Comparison of ENCODE assay signal across 25 cellular contexts in the genomic region with DNA sequence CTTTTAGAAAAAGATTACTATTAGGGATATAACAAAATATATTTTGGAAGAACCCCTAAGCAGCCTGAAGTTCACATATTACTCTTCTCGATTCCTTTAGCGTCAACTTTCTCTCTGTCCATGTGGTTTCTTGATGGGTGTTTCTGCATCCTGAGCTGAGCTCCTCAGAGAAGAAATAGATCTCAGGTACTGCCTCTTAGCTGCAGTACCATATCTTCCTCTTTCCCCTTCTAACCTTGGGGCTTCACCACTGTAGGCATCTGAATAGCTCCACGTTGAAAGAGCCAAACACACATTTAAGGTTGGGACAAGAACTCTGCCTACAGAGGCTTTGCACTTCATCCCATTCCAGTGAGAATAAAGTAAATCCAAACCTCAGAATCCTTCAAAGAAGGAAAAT. TPM values are rescaled to one million over a fixed set of nuclear protein-coding genes. Genes with fewer than 3 reads are reported as not detected.
DNase-seq lines count a peak whose midpoint lies in the region; ATAC-seq, FAIRE-seq and TF ChIP-seq lines count a peak whose summit lies in the region.
"Had no signal": no experiment of that assay in that cellular context is flagged by ENCODE, and none has a peak within 500 bp of the region (broad histone marks: within the 10 kb centered on the region; RNA-seq: fewer than 3 reads in every experiment).

No MANE protein-coding gene starts in this region.

- TF ChIP-seq CTCF in natural killer cell (IDR thresholded peaks at IDR 0.05) (no peak), GM12878 (IDR thresholded peaks at IDR 0.05 in 2 of 3, conservative IDR thresholded peaks at IDR 0.05 in 1 of 3; ENCODE audit: control insufficient read depth in 2 of 3, extremely low read depth in 1 of 3, insufficient read depth in 1 of 3, low read depth in 3 of 3, low read length in 3 of 3) (no peak), Caco-2 (IDR thresholded peaks at IDR 0.05; ENCODE audit: insufficient read depth in 1 of 2, low read depth in 1 of 2, low read length in 1 of 2, severe bottlenecking in 1 of 2, unreplicated experiment in 1 of 2) (no peak)

- peaks cover 2% of the 10 kb centered on the region for H3K4me1 ChIP-seq in GM12878 (ENCODE audit: control insufficient read depth, insufficient read depth, low read length)
- no peaks in the 10 kb centered on the region for H3K4me1 ChIP-seq in Caco-2
- H3K4me1 ChIP-seq: testis had no signal

- H3K36me3 ChIP-seq in GM12878 (ENCODE audit: control insufficient read depth in 2 of 2, insufficient read depth in 2 of 2, low read length in 1 of 2) (peaks cover 0 to 7% of the 10 kb centered on the region in 2 experiments; a peak in 1 of 4 replicates), Caco-2 (ENCODE audit: control insufficient read depth, insufficient read depth, low read length) (no peaks in the 10 kb centered on the region)

- peaks cover 54% of the 10 kb centered on the region for H3K36me3 Mint-ChIP-seq in natural killer cell treated with Interleukin-12 subunit alpha and Interleukin-12 subunit beta and Interleukin-15 and Interleukin-18, amount 100 ng/mL, for 72 hours
- no peaks in the 10 kb centered on the region for H3K36me3 Mint-ChIP-seq in natural killer cell
- peaks cover 59% of the 10 kb centered on the region for H3K36me3 Mint-ChIP-seq in T-helper 1 cell treated with Interleukin-12 subunit alpha and Interleukin-12 subunit beta and Interleukin-4 antibody, amounts not matched to agents 30 μg/mL and 1 μg/mL, for 36 hours (ENCODE audit: low read depth)
- H3K36me3 Mint-ChIP-seq in stimulated activated memory B cell treated with anti-CD40 and anti-IgM and Interleukin-4, amounts not matched to agents 10 μg/mL and 1 μg/mL and 100 μg/mL, for 72 hours, result peaks cover 59% of the 10 kb centered on the region
- no peaks in the 10 kb centered on the region for H3K36me3 Mint-ChIP-seq in Caco-2 (ENCODE audit: insufficient read depth, unreplicated experiment)

- SMC1A ChIA-PET in GM12878 (lab: Charles Lee; ENCODE audit: uncharacterized antibody, unreplicated experiment), result interaction anchor here (1.4 to 1.9 kb wide), 2 partner anchors 16 to 33 kb away, joined by 5 read pairs; no protein-coding TSS in a partner anchor

- H3K27me3 ChIP-seq in GM12878 (replicated peaks in 1 of 2; ENCODE audit: control insufficient read depth in 2 of 2, insufficient read depth in 2 of 2, low read length in 1 of 2), result no peaks in the 10 kb centered on the region
- H3K27me3 ChIP-seq in Caco-2 (replicated peaks; ENCODE audit: control insufficient read depth, insufficient read depth, low read length), result no peaks in the 10 kb centered on the region
- H3K27me3 ChIP-seq: testis had no signal

- peak overlapping the region; percentile 85 to 88 for H3K27ac Mint-ChIP-seq in natural killer cell treated with Interleukin-12 subunit alpha and Interleukin-12 subunit beta and Interleukin-15 and Interleukin-18, amount 100 ng/mL, for 72 hours
- H3K27ac Mint-ChIP-seq in natural killer cell (no peak overlapping the region), Caco-2 (ENCODE audit: unreplicated experiment) (no peak overlapping the region)
- H3K27ac Mint-ChIP-seq in T-helper 1 cell treated with Interleukin-12 subunit alpha and Interleukin-12 subunit beta and Interleukin-4 antibody, amounts not matched to agents 30 μg/mL and 1 μg/mL, for 36 hours, result peak overlapping the region; percentile 81
- H3K27ac Mint-ChIP-seq in stimulated activated memory B cell treated with anti-CD40 and anti-IgM and Interleukin-4, amounts not matched to agents 10 μg/mL and 1 μg/mL and 100 μg/mL, for 72 hours, result peak overlapping the region; percentile 62

- TF ChIP-seq POLR2A in GM12878 (IDR thresholded peaks at IDR 0.05; ENCODE audit: low read depth, low read length), result no peak

- RAD21 ChIA-PET in GM12878 (lab: Charles Lee; ENCODE audit: unreplicated experiment), result no interaction called here

- TF ChIP-seq EP300 in GM12878 (IDR thresholded peaks at IDR 0.05; ENCODE audit: borderline replicate concordance in 1 of 2, control insufficient read depth in 1 of 2, low read depth in 2 of 2, low read length in 2 of 2), result no peak

- TF ChIP-seq RAD21 in GM12878 (IDR thresholded peaks at IDR 0.05; ENCODE audit: insufficient read depth, low read depth, low read length), result no peak

- no peak overlapping the region for H3K4me2 ChIP-seq in GM12878 (ENCODE audit: control insufficient read depth, insufficient read depth)

- no peak overlapping the region for H3K9ac ChIP-seq in GM12878 (ENCODE audit: control insufficient read depth, insufficient read depth, low read length)
- H3K9ac ChIP-seq: GM23248 had no signal

- no peaks in the 10 kb centered on the region for H3K27me3 Mint-ChIP-seq in natural killer cell treated with Interleukin-12 subunit alpha and Interleukin-12 subunit beta and Interleukin-15 and Interleukin-18, amount 100 ng/mL, for 72 hours
- H3K27me3 Mint-ChIP-seq in natural killer cell (ENCODE audit: low read depth in 2 of 2) (no peaks in the 10 kb centered on the region), Caco-2 (ENCODE audit: insufficient read depth, unreplicated experiment) (no peaks in the 10 kb centered on the region)
- no peaks in the 10 kb centered on the region for H3K27me3 Mint-ChIP-seq in T-helper 1 cell treated with Interleukin-12 subunit alpha and Interleukin-12 subunit beta and Interleukin-4 antibody, amounts not matched to agents 30 μg/mL and 1 μg/mL, for 36 hours (ENCODE audit: low read depth)
- no peaks in the 10 kb centered on the region for H3K27me3 Mint-ChIP-seq in stimulated activated memory B cell treated with anti-CD40 and anti-IgM and Interleukin-4, amounts not matched to agents 10 μg/mL and 1 μg/mL and 100 μg/mL, for 72 hours

- no peak for DNase-seq in natural killer cell treated with Interleukin-12 subunit alpha and Interleukin-12 subunit beta and Interleukin-15 and Interleukin-18, amount 100 ng/mL, for 72 hours (ENCODE audit: low spot score)
- DNase-seq in natural killer cell (no peak), GM12878 (ENCODE audit: low read depth, low spot score) (no peak), iPS-NIHi11 (ENCODE audit: low spot score) (no peak), Caco-2 (no peak)
- DNase-seq in activated CD4-positive, CD25-positive, alpha-beta regulatory T cell (lab: John Stamatoyannopoulos, UW), result no peak
- DNase-seq: activated CD8-positive, alpha-beta memory T cell treated with anti-CD3 and anti-CD28 coated beads for 24 hours; C1 segment of cervical spinal cord; Calu3; caudate nucleus; cortex of kidney; DMS79; effector memory CD4-positive, alpha-beta T cell; GM23248; IMR-90; mammary epithelial cell; NCI-H1048; NCI-H774; stimulated activated naive CD4-positive, alpha-beta T cell treated with Interleukin-2 at 50 U/mL for 16 hours; testis had no signal

- H4K20me1 ChIP-seq in GM12878 (ENCODE audit: control insufficient read depth, insufficient read depth), result no peaks in the 10 kb centered on the region

- POLR2A ChIA-PET in GM12878 (lab: Charles Lee) (no interaction called here), Caco-2 (lab: Charles Lee) (no interaction called here)

- CTCF ChIA-PET in GM12878 (lab: Yijun Ruan, JAX) (interaction anchor here (1.1 kb wide), 1 partner anchor 12 kb away, joined by 3 read pairs; no protein-coding TSS in a partner anchor), Caco-2 (lab: Charles Lee) (no interaction called here)

- ATAC-seq in natural killer cell treated with Interleukin-12 subunit alpha and Interleukin-12 subunit beta and Interleukin-15 and Interleukin-18, amount 100 ng/mL, for 72 hours, result no peak
- ATAC-seq in natural killer cell, result no peak
- ATAC-seq in GM12878, result no peak
- ATAC-seq in stimulated activated memory B cell treated with anti-CD40 and anti-IgM and Interleukin-4, amounts not matched to agents 10 μg/mL and 1 μg/mL and 100 μg/mL, for 72 hours, result peak; percentile 28

- 67% methylated on average over 3 of the region's 3 CpGs for WGBS in GM12878 (ENCODE audit: insufficient coverage, insufficient replicate concordance, low lambda C conversion rate, missing lambda C conversion rate)

- peaks cover 12% of the 10 kb centered on the region for H3K9me3 Mint-ChIP-seq in natural killer cell treated with Interleukin-12 subunit alpha and Interleukin-12 subunit beta and Interleukin-15 and Interleukin-18, amount 100 ng/mL, for 72 hours
- H3K9me3 Mint-ChIP-seq in natural killer cell (no peaks in the 10 kb centered on the region), Caco-2 (ENCODE audit: unreplicated experiment) (no peaks in the 10 kb centered on the region)
- peaks cover 5% of the 10 kb centered on the region for H3K9me3 Mint-ChIP-seq in T-helper 1 cell treated with Interleukin-12 subunit alpha and Interleukin-12 subunit beta and Interleukin-4 antibody, amounts not matched to agents 30 μg/mL and 1 μg/mL, for 36 hours
- H3K9me3 Mint-ChIP-seq in stimulated activated memory B cell treated with anti-CD40 and anti-IgM and Interleukin-4, amounts not matched to agents 10 μg/mL and 1 μg/mL and 100 μg/mL, for 72 hours, result peaks cover 15% of the 10 kb centered on the region

- H3K4me3 Mint-ChIP-seq in natural killer cell treated with Interleukin-12 subunit alpha and Interleukin-12 subunit beta and Interleukin-15 and Interleukin-18, amount 100 ng/mL, for 72 hours, result peak overlapping the region; percentile 34
- H3K4me3 Mint-ChIP-seq in natural killer cell (no peak overlapping the region), Caco-2 (ENCODE audit: unreplicated experiment) (no peak overlapping the region)
- no peak overlapping the region for H3K4me3 Mint-ChIP-seq in T-helper 1 cell treated with Interleukin-12 subunit alpha and Interleukin-12 subunit beta and Interleukin-4 antibody, amounts not matched to agents 30 μg/mL and 1 μg/mL, for 36 hours
- H3K4me3 Mint-ChIP-seq in stimulated activated memory B cell treated with anti-CD40 and anti-IgM and Interleukin-4, amounts not matched to agents 10 μg/mL and 1 μg/mL and 100 μg/mL, for 72 hours, result no peak overlapping the region

- no peak for FAIRE-seq in GM12878 (lab: Jason Lieb, UNC)
- FAIRE-seq: G401.6 had no signal

- no peak overlapping the region for H3K27ac ChIP-seq in GM12878 (ENCODE audit: control insufficient read depth, insufficient read depth)
- H3K27ac ChIP-seq: GM23248, skin epidermis, testis had no signal

- no TSS peak for BruUV-seq in GM12878 (replicated peaks; lab: Mats Ljungman, UMichigan)
- no TSS peak for BruUV-seq in Caco-2 (replicated peaks; lab: Mats Ljungman, UMichigan)

- H3K4me3 ChIP-seq in GM12878 (no peak overlapping the region), Caco-2 (ENCODE audit: low read depth, low read length) (no peak overlapping the region)
- H3K4me3 ChIP-seq: GM23248, skin epidermis, testis had no signal

- no peak overlapping the region for H2AFZ ChIP-seq in GM12878 (ENCODE audit: control insufficient read depth, low read depth, low read length)
- H2AFZ ChIP-seq: GM23248 had no signal

- H3K9me3 ChIP-seq in GM12878 (replicated peaks; ENCODE audit: control insufficient read depth, insufficient read depth, low read length) (peaks cover 2% of the 10 kb centered on the region; the same call in 2 of the 3 replicates), Caco-2 (no peaks in the 10 kb centered on the region)
- H3K9me3 ChIP-seq: testis had no signal

- peaks cover 47 to 68% of the 10 kb centered on the region in 2 donors for H3K4me1 Mint-ChIP-seq in natural killer cell treated with Interleukin-12 subunit alpha and Interleukin-12 subunit beta and Interleukin-15 and Interleukin-18, amount 100 ng/mL, for 72 hours (ENCODE audit: low read depth in 2 of 2)
- H3K4me1 Mint-ChIP-seq in natural killer cell, result peaks cover 12 to 13% of the 10 kb centered on the region in 2 donors
- H3K4me1 Mint-ChIP-seq in T-helper 1 cell treated with Interleukin-12 subunit alpha and Interleukin-12 subunit beta and Interleukin-4 antibody, amounts not matched to agents 30 μg/mL and 1 μg/mL, for 36 hours (ENCODE audit: low read depth), result peaks cover 56% of the 10 kb centered on the region
- H3K4me1 Mint-ChIP-seq in stimulated activated memory B cell treated with anti-CD40 and anti-IgM and Interleukin-4, amounts not matched to agents 10 μg/mL and 1 μg/mL and 100 μg/mL, for 72 hours, result peaks cover 48% of the 10 kb centered on the region
- H3K4me1 Mint-ChIP-seq in Caco-2 (ENCODE audit: low read depth, unreplicated experiment), result no peaks in the 10 kb centered on the region

- in situ Hi-C loops in GM12878 (cut with MboI), result no loop called here

- intact Hi-C loops in natural killer cell (cut with micrococcal nuclease), result no loop called here
- intact Hi-C loops in GM12878 (cut with micrococcal nuclease; ENCODE audit: unreplicated experiment), result no loop called here
- intact Hi-C loops in Caco-2 (cut with micrococcal nuclease; ENCODE audit: unreplicated experiment), result no loop called here

- no peaks in the 10 kb centered on the region for H3K79me2 ChIP-seq in GM12878 (ENCODE audit: control insufficient read depth, insufficient read depth, low read length)

RNA-seq across cellular contexts. Expression of gene SAMSN1, which starts 59.2 kb away (rescaled TPM):
- 100 to 1,000 TPM; 158 to 383 TPM for total RNA-seq in natural killer cell treated with Interleukin-12 subunit alpha and Interleukin-12 subunit beta and Interleukin-15 and Interleukin-18, amount 100 ng/mL, for 72 hours
- total RNA-seq in natural killer cell (100 to 1,000 TPM in 1 of 3 donors, 10 to 100 TPM in 2; 17.7 to 101 (median 18.2) TPM), GM12878 (2014; rRNA removed) (42.2 and 59.8 TPM in 2 replicates), GM12878 (2014; rRNA removed; fragmentation: Illumina TruSeq; extraction: Trizol) (85.6 and 86.2 TPM in 2 replicates), GM12878 (2021) (40.0 and 45.5 TPM in 2 replicates), Caco-2 (2022) (not detected in 2 replicates)
- total RNA-seq in GM12878 (2013; cell fraction: nucleolus; rRNA removed), result 258 and 276 TPM in 2 replicates
- polyA plus RNA-seq in GM12878 (2011; ENCODE audit: low read depth), result 26.8 TPM
- polyA plus RNA-seq in GM12878 (2011; rRNA removed) (23.2 and 34.1 TPM in 2 replicates), GM12878 (2014; fragmentation: Illumina TruSeq; extraction: Trizol) (84.1 and 112 TPM in 2 replicates), GM12878 (2014; fragmentation: Nextera tagmentation; extraction: Ambion mirVana) (100 to 1,000 TPM in 1 of 2 experiments, 10 to 100 TPM in 1; 90.4 to 102 TPM), GM12878 (2014; rRNA removed) (38.0 and 45.2 TPM in 2 replicates), GM12878 (2016; fragmentation: Nextera tagmentation; extraction: Ambion mirVana) (10 to 100 TPM; 39.5 to 44.5 TPM)
- polyA plus RNA-seq in GM12878 (2011; cell fraction: cytosol; rRNA removed), result 5.8 and 6.9 TPM in 2 replicates
- polyA plus RNA-seq in GM12878 (2011; cell fraction: nucleus; rRNA removed), result 11.4 and 11.5 TPM in 2 replicates
- polyA plus RNA-seq in GM12878 (2012), result 37.7 and 72.2 TPM in 2 replicates
- 8.3 and 15.2 TPM in 2 replicates for polyA minus RNA-seq in GM12878 (2011; rRNA and poly(A)+ RNA removed)
- 3.3 and 9.0 TPM in 2 replicates for polyA minus RNA-seq in GM12878 (2011; cell fraction: cytosol; rRNA and poly(A)+ RNA removed)
- polyA minus RNA-seq in GM12878 (2011; cell fraction: nucleus; rRNA and poly(A)+ RNA removed), result 7.1 and 7.3 TPM in 2 replicates
- total RNA-seq: epithelial cell of proximal tubule, GM23248, IMR-90, mammary epithelial cell had no signal
- polyA plus RNA-seq: GM23248, IMR-90, mammary epithelial cell had no signal

Comparison
In these comparisons a context has a peak if more than half of its experiments do, and no peak if none do; other contexts are left out.
1. H3K27ac Mint-ChIP-seq: peak in natural killer cell treated with Interleukin-12 subunit alpha and Interleukin-12 subunit beta and Interleukin-15 and Interleukin-18, amount 100 ng/mL, for 72 hours (2 of 2), T-helper 1 cell treated with Interleukin-12 subunit alpha and Interleukin-12 subunit beta and Interleukin-4 antibody, amounts not matched to agents 30 μg/mL and 1 μg/mL, for 36 hours (single experiment) and stimulated activated memory B cell treated with anti-CD40 and anti-IgM and Interleukin-4, amounts not matched to agents 10 μg/mL and 1 μg/mL and 100 μg/mL, for 72 hours (single experiment); none in natural killer cell (0 of 2) and Caco-2 (single experiment).
2. RNA of gene SAMSN1, which starts 59.2 kb away (total RNA-seq): 158 to 383 TPM in natural killer cell treated with Interleukin-12 subunit alpha and Interleukin-12 subunit beta and Interleukin-15 and Interleukin-18, amount 100 ng/mL, for 72 hours, 40.0 to 276 TPM in GM12878 and 17.7 to 101 TPM in natural killer cell; not detected in Caco-2; every median in the first group is over 10 times any median in the second.